In genomic region chr2:65033178-65033577, GRCh38 we compare ENCODE assay signal across 11 cellular contexts.
DNase-seq lines count a peak whose midpoint lies in the region; ATAC-seq and TF ChIP-seq lines count a peak whose summit lies in the region.
"Had no signal": no experiment of that assay in that cellular context is flagged by ENCODE, and none has a peak within 500 bp of the region (broad histone marks: within the 10 kb centered on the region; RNA-seq: fewer than 3 reads in every experiment).

No MANE protein-coding gene starts in this region.

- no peak overlapping the region for H3K4me3 Mint-ChIP-seq in stimulated activated effector memory CD8-positive, alpha-beta T cell treated with anti-CD3 and anti-CD28 coated beads, Interleukin-12 subunit alpha, Interleukin-12 subunit beta, amount 100 ng/mL, for 72 hours
- H3K4me3 Mint-ChIP-seq: T-helper 2 cell treated with Interferon-gamma antibody and Interleukin-4, amounts not matched to agents 5 μg/mL and 100 μg/mL, for 36 hours had no signal

- TF ChIP-seq POLR2A in erythroblast (IDR thresholded peaks at IDR 0.05; ENCODE audit: low read length) (no peak), GM18505 (IDR thresholded peaks at IDR 0.05; ENCODE audit: borderline replicate concordance, extremely low read depth, insufficient read depth, insufficient read length) (no peak)

- no peaks in the 10 kb centered on the region for H3K9me3 Mint-ChIP-seq in stimulated activated effector memory CD8-positive, alpha-beta T cell treated with anti-CD3 and anti-CD28 coated beads, Interleukin-12 subunit alpha, Interleukin-12 subunit beta, amount 100 ng/mL, for 72 hours
- H3K9me3 Mint-ChIP-seq: T-helper 2 cell treated with Interferon-gamma antibody and Interleukin-4, amounts not matched to agents 5 μg/mL and 100 μg/mL, for 36 hours had no signal

- no peak overlapping the region for H3K27ac Mint-ChIP-seq in stimulated activated effector memory CD8-positive, alpha-beta T cell treated with anti-CD3 and anti-CD28 coated beads, Interleukin-12 subunit alpha, Interleukin-12 subunit beta, amount 100 ng/mL, for 72 hours
- H3K27ac Mint-ChIP-seq: T-helper 2 cell treated with Interferon-gamma antibody and Interleukin-4, amounts not matched to agents 5 μg/mL and 100 μg/mL, for 36 hours had no signal

- TF ChIP-seq CTCF in GM12872 (IDR thresholded peaks at IDR 0.05; ENCODE audit: insufficient read depth, low read depth, low read length): peak; percentile 29; the same call in 2 of the 3 replicates

- peaks cover 20% of the 10 kb centered on the region for H3K4me1 Mint-ChIP-seq in stimulated activated effector memory CD8-positive, alpha-beta T cell treated with anti-CD3 and anti-CD28 coated beads, Interleukin-12 subunit alpha, Interleukin-12 subunit beta, amount 100 ng/mL, for 72 hours

- DNase-seq in AG20443 (ENCODE audit: low spot score): peak; percentile 26
- DNase-seq in NOMO-1 treated with dmso at 0.1 percent for 144 hours (lab: John Stamatoyannopoulos, UW; ENCODE audit: unreplicated experiment): peak; percentile 14
- peak; percentile 51 to 52 for DNase-seq in erythroblast (lab: John Stamatoyannopoulos, UW)
- no peak for DNase-seq in activated CD4-positive, CD25-positive, alpha-beta regulatory T cell (lab: John Stamatoyannopoulos, UW)
- no peak for DNase-seq in activated CD8-positive, alpha-beta memory T cell treated with anti-CD3 and anti-CD28 coated beads for 24 hours
- DNase-seq in stimulated activated effector memory CD8-positive, alpha-beta T cell treated with anti-CD3 and anti-CD28 coated beads, Interleukin-12 subunit alpha, Interleukin-12 subunit beta, amount 100 ng/mL, for 72 hours (ENCODE audit: low spot score in 2 of 2): no peak
- DNase-seq: amniotic stem cell, upper lobe of left lung had no signal

- no peak for ATAC-seq in GM18505 (IDR thresholded peaks at IDR 0.05; ENCODE audit: unreplicated experiment)
- no peak for ATAC-seq in stimulated activated effector memory CD8-positive, alpha-beta T cell treated with anti-CD3 and anti-CD28 coated beads, Interleukin-12 subunit alpha, Interleukin-12 subunit beta, amount 100 ng/mL, for 72 hours

- H3K36me3 Mint-ChIP-seq in stimulated activated effector memory CD8-positive, alpha-beta T cell treated with anti-CD3 and anti-CD28 coated beads, Interleukin-12 subunit alpha, Interleukin-12 subunit beta, amount 100 ng/mL, for 72 hours: no peaks in the 10 kb centered on the region

Comparison
In these comparisons a context has a peak if more than half of its experiments do, and no peak if none do; other contexts are left out.
1. DNase-seq: peak in AG20443 (single experiment), NOMO-1 treated with dmso at 0.1 percent for 144 hours (single experiment) and erythroblast (2 of 2); none in activated CD4-positive, CD25-positive, alpha-beta regulatory T cell (0 of 4), activated CD8-positive, alpha-beta memory T cell treated with anti-CD3 and anti-CD28 coated beads for 24 hours (single experiment) and stimulated activated effector memory CD8-positive, alpha-beta T cell treated with anti-CD3 and anti-CD28 coated beads, Interleukin-12 subunit alpha, Interleukin-12 subunit beta, amount 100 ng/mL, for 72 hours (0 of 2).